19 cellular contexts compared by ENCODE assay signal in genomic region chr22:28143961-28144745, GRCh38.
A peak's percentile ranks its signal among the peaks of the same experiment; 100 is the strongest.
DNase-seq lines count a peak whose midpoint lies in the region; ATAC-seq and TF ChIP-seq lines count a peak whose summit lies in the region.
"Had no signal": no experiment of that assay in that cellular context is flagged by ENCODE, and none has a peak within 500 bp of the region (broad histone marks: within the 10 kb centered on the region; RNA-seq: fewer than 3 reads in every experiment).

No MANE protein-coding gene starts in this region.

- no peak overlapping the region for H2AFZ ChIP-seq in GM23248

- DNase-seq in GM23248 (no peak), SK-N-MC (ENCODE audit: low read depth, low spot score) (no peak), fibroblast of gingiva (ENCODE audit: low read depth) (peak; percentile 41), retinal pigment epithelial cell (ENCODE audit: low read depth) (peak; percentile 73), RKO (ENCODE audit: low spot score) (no peak), omental fat pad (ENCODE audit: low spot score) (no peak), ovary (no peak)
- DNase-seq: Calu3; CD8-positive, alpha-beta T cell; NCI-H187; NCI-H2107; NCI-H510A; NCI-H82; OCI-M1; SIG-M5 had no signal

- H3K27ac ChIP-seq in GM23248 (no peak overlapping the region), SK-N-MC (peak overlapping the region; percentile 98), ovary (no peak overlapping the region)
- H3K27ac ChIP-seq: BLaER1 treated with 17β-estradiol and CSF1 and Interleukin-3, amounts not matched to agents 10 nM and 100 nM; KMS-11 had no signal

- H3K4me3 ChIP-seq in GM23248: no peak overlapping the region
- H3K4me3 ChIP-seq in SK-N-MC: no peak overlapping the region
- H3K4me3 ChIP-seq in retinal pigment epithelial cell (ENCODE audit: low read length): no peak overlapping the region
- no peak overlapping the region for H3K4me3 ChIP-seq in ovary
- H3K4me3 ChIP-seq: BLaER1 treated with 17β-estradiol and CSF1 and Interleukin-3, amounts not matched to agents 10 nM and 100 nM; GM12878 had no signal

- no peak for TF ChIP-seq POLR2A in ovary (IDR thresholded peaks at IDR 0.05)

- intact Hi-C loops in ovary (cut with DNase I): no loop called here

- H3K4me1 ChIP-seq in GM23248 (ENCODE audit: insufficient read depth): peaks cover 58% of the 10 kb centered on the region
- peaks cover 25% of the 10 kb centered on the region for H3K4me1 ChIP-seq in ovary (ENCODE audit: insufficient read depth)

- in situ Hi-C loops in GM23248 (cut with MboI): no loop called here

- 74 to 84% methylated on average over 3 of the region's 3 CpGs for WGBS in GM23248 (ENCODE audit: low coverage in 1 of 2, low lambda C conversion rate in 2 of 2, missing lambda C conversion rate in 2 of 2), 2 experiments
- 48 to 50% (median 50%) methylated on average over 3 of the region's 3 CpGs for WGBS in ovary, 3 donors

- no peaks in the 10 kb centered on the region for H3K36me3 ChIP-seq in GM23248 (ENCODE audit: low read depth)
- no peaks in the 10 kb centered on the region for H3K36me3 ChIP-seq in SK-N-MC (ENCODE audit: insufficient read depth, low read length)
- H3K36me3 ChIP-seq in ovary: no peaks in the 10 kb centered on the region
- H3K36me3 ChIP-seq: BLaER1 treated with 17β-estradiol and CSF1 and Interleukin-3, amounts not matched to agents 10 nM and 100 nM had no signal

- H3K27me3 ChIP-seq in GM23248 (replicated peaks; ENCODE audit: insufficient read depth) (no peaks in the 10 kb centered on the region), ovary (no peaks in the 10 kb centered on the region)
- H3K27me3 ChIP-seq: BLaER1 treated with 17β-estradiol and CSF1 and Interleukin-3, amounts not matched to agents 10 nM and 100 nM had no signal

- H3K9me3 ChIP-seq in GM23248 (ENCODE audit: low read depth): no peaks in the 10 kb centered on the region
- no peaks in the 10 kb centered on the region for H3K9me3 ChIP-seq in SK-N-MC (ENCODE audit: low read depth, low read length)
- H3K9me3 ChIP-seq in ovary: no peaks in the 10 kb centered on the region
- H3K9me3 ChIP-seq: BLaER1 treated with 17β-estradiol and CSF1 and Interleukin-3, amounts not matched to agents 10 nM and 100 nM had no signal

- H3F3A ChIP-seq in GM23248 (ENCODE audit: insufficient read depth): peaks cover 46% of the 10 kb centered on the region

- no peak overlapping the region for H3K9ac ChIP-seq in GM23248
- no peak overlapping the region for H3K9ac ChIP-seq in SK-N-MC (ENCODE audit: insufficient read length)
- H3K9ac ChIP-seq: BLaER1 treated with 17β-estradiol and CSF1 and Interleukin-3, amounts not matched to agents 10 nM and 100 nM; KMS-11 had no signal

- H3K9me2 ChIP-seq in GM23248 (ENCODE audit: insufficient read depth): no peaks in the 10 kb centered on the region

- ATAC-seq in GM18498 (IDR thresholded peaks at IDR 0.05; ENCODE audit: unreplicated experiment) (no peak), omental fat pad (ENCODE audit: low FRiP score) (no peak)
- ATAC-seq: CD8-positive, alpha-beta T cell; GM12878 had no signal

- no peak for TF ChIP-seq CTCF in retinal pigment epithelial cell (conservative IDR thresholded peaks at IDR 0.05; ENCODE audit: low read depth, low read length)
- TF ChIP-seq CTCF in omental fat pad (IDR thresholded peaks at IDR 0.05): no peak
- TF ChIP-seq CTCF in ovary (IDR thresholded peaks at IDR 0.05): no peak

- peak overlapping the region; percentile 76 for H3K4me2 ChIP-seq in GM23248 (ENCODE audit: unreplicated experiment)
- H3K4me2 ChIP-seq: BLaER1 treated with 17β-estradiol and CSF1 and Interleukin-3, amounts not matched to agents 10 nM and 100 nM; KMS-11 had no signal

- no peaks in the 10 kb centered on the region for H3K79me2 ChIP-seq in GM23248 (ENCODE audit: insufficient read depth)

- H4K20me1 ChIP-seq in GM23248 (ENCODE audit: insufficient read depth): no peaks in the 10 kb centered on the region
- H4K20me1 ChIP-seq: BLaER1 treated with 17β-estradiol and CSF1 and Interleukin-3, amounts not matched to agents 10 nM and 100 nM had no signal

- TF ChIP-seq EP300 in ovary (IDR thresholded peaks at IDR 0.05): no peak

Comparison
In these comparisons a context has a peak if more than half of its experiments do, and no peak if none do; other contexts are left out.
1. DNase-seq: peak in fibroblast of gingiva (single experiment) and retinal pigment epithelial cell (single experiment); none in GM23248 (single experiment), SK-N-MC (single experiment), RKO (single experiment), omental fat pad (single experiment) and ovary (0 of 5).